ENCODE assay signal across 8 cellular contexts in the genomic region with DNA sequence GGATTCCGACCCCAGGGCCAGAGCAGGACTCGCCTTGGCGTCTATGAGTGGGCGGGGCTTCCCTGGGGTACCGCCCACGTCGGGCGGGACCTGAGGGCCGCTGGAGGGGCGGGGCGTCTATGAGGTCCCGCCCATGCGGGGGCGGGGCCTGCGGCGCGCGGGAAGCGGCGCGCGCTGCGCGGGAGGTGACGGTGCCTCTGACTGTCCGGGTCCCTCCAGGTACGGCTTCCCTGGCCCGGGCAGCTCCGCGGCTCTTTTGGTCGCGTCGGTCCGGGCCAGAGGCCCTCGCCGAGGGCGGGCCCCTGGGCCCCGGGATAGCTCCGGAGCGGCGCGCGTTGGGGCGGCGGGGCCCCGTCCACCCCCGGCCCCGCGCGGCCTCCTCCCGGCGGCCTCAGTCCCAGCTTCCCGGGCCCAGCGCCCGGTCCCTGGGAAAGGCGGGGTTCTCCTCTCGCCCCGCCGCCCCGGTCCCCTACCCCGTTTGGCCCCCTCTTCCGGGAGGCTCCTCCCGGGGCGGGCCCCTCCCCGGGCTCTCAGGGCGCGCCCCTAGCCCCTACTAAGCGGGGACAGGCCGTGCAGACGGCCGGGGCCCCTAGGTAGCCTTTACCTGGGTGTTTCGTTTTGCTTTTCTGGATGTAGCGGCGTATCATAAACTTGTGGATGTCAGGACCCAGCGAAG. TPM values are rescaled to one million over a fixed set of nuclear protein-coding genes. Genes with fewer than 3 reads are reported as not detected.
DNase-seq lines count a peak whose midpoint lies in the region; ATAC-seq and TF ChIP-seq lines count a peak whose summit lies in the region.

Gene CHAF1B, plus strand, starts transcription at position 160 of the 676 bp plus-strand sequence. CDS start 745 bp downstream, outside the sequence.

- H3K27ac ChIP-seq in PC-9 (no peak within 1 kb of the TSS), esophagus muscularis mucosa (replicated peaks in 1 of 4) (peak within 1 kb of the TSS; percentile 57 to 79 (median 68))

- H3K9me3 ChIP-seq in PC-9 (ENCODE audit: insufficient read depth, low read depth) (no peaks in the 10 kb centered on the region), esophagus muscularis mucosa (no peaks in the 10 kb centered on the region)

- peak within 1 kb of the TSS; percentile 82 for H3K4me3 ChIP-seq in PC-9
- peak within 1 kb of the TSS; percentile 67 to 80 (median 76) for H3K4me3 ChIP-seq in esophagus muscularis mucosa

- no peaks in the 10 kb centered on the region for H4K20me1 ChIP-seq in PC-9 (ENCODE audit: insufficient read depth)

- H3K4me1 ChIP-seq in PC-9 (replicated peaks; ENCODE audit: insufficient read depth) = peaks cover 8% of the 10 kb centered on the region
- peaks cover 0 to 16% (median 13%) of the 10 kb centered on the region in 4 donors for H3K4me1 ChIP-seq in esophagus muscularis mucosa

- H3K36me3 ChIP-seq in PC-9 (ENCODE audit: low read depth) = no peaks in the 10 kb centered on the region
- no peaks in the 10 kb centered on the region for H3K36me3 ChIP-seq in esophagus muscularis mucosa

- H3K27me3 ChIP-seq in PC-9 (ENCODE audit: insufficient read depth, low read depth) (no peaks in the 10 kb centered on the region), esophagus muscularis mucosa (no peaks in the 10 kb centered on the region)

- peak within 1 kb of the TSS; percentile 88 for H2AFZ ChIP-seq in PC-9

- peak within 1 kb of the TSS; percentile 82 for H3K4me2 ChIP-seq in PC-9

- H3K9me2 ChIP-seq in PC-9 (ENCODE audit: insufficient read depth) = no peaks in the 10 kb centered on the region

- CTCF ChIA-PET in PC-9 (lab: Charles Lee) = no interaction called here

- TF ChIP-seq POLR2A in esophagus muscularis mucosa (IDR thresholded peaks at IDR 0.05; ENCODE audit: low read depth) = no peak

- H3K27me3 Mint-ChIP-seq in activated T-cell treated with anti-CD3 and anti-CD28 coated beads, Interleukin-2, amount 50 U/mL, for 24 hours = no peaks in the 10 kb centered on the region
- no peaks in the 10 kb centered on the region for H3K27me3 Mint-ChIP-seq in naive B cell

- H3F3A ChIP-seq in PC-9 (ENCODE audit: insufficient read depth, low read depth) = 0 out of 2 replicates have a peak, but pooled peaks cover 6% of the 10 kb centered on the region

- TF ChIP-seq EP300 in esophagus muscularis mucosa (IDR thresholded peaks at IDR 0.05) = no peak

- H3K27ac Mint-ChIP-seq in activated T-cell treated with anti-CD3 and anti-CD28 coated beads, Interleukin-2, amount 50 U/mL, for 24 hours = peak within 1 kb of the TSS; percentile 83
- H3K27ac Mint-ChIP-seq in naive B cell = no peak within 1 kb of the TSS

- peak; percentile 87 for ATAC-seq in GM21423 (IDR thresholded peaks at IDR 0.05; ENCODE audit: unreplicated experiment)
- peak; percentile 94 to 96 for ATAC-seq in naive B cell (ENCODE audit: low read depth in 2 of 2)

- POLR2A ChIA-PET in PC-9 (lab: Charles Lee; ENCODE audit: unreplicated experiment) = interaction anchor here (0.6 kb wide), 1 partner anchor 44 kb away, joined by 3 read pairs; no protein-coding TSS in a partner anchor

- TF ChIP-seq CTCF in PC-9 (conservative IDR thresholded peaks at IDR 0.05) = no peak
- no peak for TF ChIP-seq CTCF in esophagus muscularis mucosa (IDR thresholded peaks at IDR 0.05)

- 5% methylated on average over 39 of the region's 75 CpGs for WGBS in esophagus muscularis mucosa

- no TSS peak for BruUV-seq in PC-9 (replicated peaks; lab: Mats Ljungman, UMichigan)

- no peaks in the 10 kb centered on the region for H3K79me2 ChIP-seq in PC-9 (ENCODE audit: low read depth)

- H3K4me1 Mint-ChIP-seq in activated T-cell treated with anti-CD3 and anti-CD28 coated beads, Interleukin-2, amount 50 U/mL, for 24 hours (ENCODE audit: low read depth) = peaks cover 25% of the 10 kb centered on the region
- H3K4me1 Mint-ChIP-seq in naive B cell = peaks cover 0 to 4% (median 3%) of the 10 kb centered on the region in 3 donors

- H3K4me3 Mint-ChIP-seq in activated T-cell treated with anti-CD3 and anti-CD28 coated beads, Interleukin-2, amount 50 U/mL, for 24 hours = peak within 1 kb of the TSS; percentile 85
- H3K4me3 Mint-ChIP-seq in naive B cell = peak within 1 kb of the TSS; percentile 72 to 88 (median 83)

- no peaks in the 10 kb centered on the region for H3K9me3 Mint-ChIP-seq in activated T-cell treated with anti-CD3 and anti-CD28 coated beads, Interleukin-2, amount 50 U/mL, for 24 hours
- no peaks in the 10 kb centered on the region for H3K9me3 Mint-ChIP-seq in naive B cell

- peaks cover 42% of the 10 kb centered on the region for H3K36me3 Mint-ChIP-seq in activated T-cell treated with anti-CD3 and anti-CD28 coated beads, Interleukin-2, amount 50 U/mL, for 24 hours (ENCODE audit: low read depth)
- no peaks in the 10 kb centered on the region for H3K36me3 Mint-ChIP-seq in naive B cell

- intact Hi-C loops in PC-9 (cut with micrococcal nuclease; ENCODE audit: unreplicated experiment) (no loop called here), esophagus muscularis mucosa (cut with DNase I) (no loop called here)

- DNase-seq in D341Med (ENCODE audit: low spot score) (peak; percentile 97), HuH-7 (ENCODE audit: low spot score) (peak; percentile 75), PC-9 (peak; percentile 37 to 79), esophagus muscularis mucosa (ENCODE audit: extremely low spot score) (no peak), naive B cell (peak; percentile 78)
- peak; percentile 93 for DNase-seq in activated T-cell treated with anti-CD3 and anti-CD28 coated beads, Interleukin-2, amount 50 U/mL, for 24 hours
- DNase-seq in stimulated activated CD8-positive, alpha-beta memory T cell treated with anti-CD3 and anti-CD28 coated beads, Interleukin-7, amount 100 ng/mL, for 4 hours (ENCODE audit: low read depth in 2 of 2) = peak; percentile 45 to 70

RNA-seq across cellular contexts. Expression of gene CHAF1B, which starts in this region (rescaled TPM):
- total RNA-seq in PC-9 (2021) (12.9 and 14.1 TPM in 2 replicates), esophagus muscularis mucosa (1 to 10 TPM in 2 of 4 donors, under 1 TPM in 2; 0.83 to 1.6 (median 1.2) TPM)
- polyA plus RNA-seq in naive B cell (ENCODE audit: low read depth in 6 of 6) = 1 to 10 TPM in 2 of 6 donors, under 1 TPM in 4; 0.33 to 1.8 (median 0.55) TPM
